Comparison of ENCODE assay signal across 11 cellular contexts in genomic region chr13:20387441-20387971, GRCh38.
DNase-seq lines count a peak whose midpoint lies in the region; ATAC-seq and TF ChIP-seq lines count a peak whose summit lies in the region.
"Had no signal": no experiment of that assay in that cellular context is flagged by ENCODE, and none has a peak within 500 bp of the region (broad histone marks: within the 10 kb centered on the region; RNA-seq: fewer than 3 reads in every experiment).

No MANE protein-coding gene starts in this region.

- H3K27me3 ChIP-seq in left lung = no peaks in the 10 kb centered on the region
- no peaks in the 10 kb centered on the region for H3K27me3 ChIP-seq in transverse colon

- no peaks in the 10 kb centered on the region for H3K27me3 Mint-ChIP-seq in activated T-helper 17 cell treated with anti-CD3 and anti-CD28 coated beads, Interleukin-2, amount 50 U/mL, for 72 hours

- in situ Hi-C loops in transverse colon (cut with MboI; ENCODE audit: low pct_ligation_motif_present in 1 of 4, low pct_unique_long_range_greater_than_20kb in 1 of 4, low sequenced_read_pairs in 3 of 4) = no loop called here

- H3K4me1 ChIP-seq in left lung (no peaks in the 10 kb centered on the region), transverse colon (no peaks in the 10 kb centered on the region)

- no peak overlapping the region for H3K4me3 Mint-ChIP-seq in activated T-helper 17 cell treated with anti-CD3 and anti-CD28 coated beads, Interleukin-2, amount 50 U/mL, for 72 hours
- H3K4me3 Mint-ChIP-seq: CD4-positive, CD25-positive, alpha-beta regulatory T cell had no signal

- intact Hi-C loops in left lung (cut with DNase I) (no loop called here), transverse colon (cut with DNase I; ENCODE audit: low total_unique reads) (no loop called here)

- peak overlapping the region in 1 of 2 donors; percentile 55 for H3K27ac ChIP-seq in left lung
- H3K27ac ChIP-seq in transverse colon = no peak overlapping the region

- no peak for TF ChIP-seq CTCF in left lung (IDR thresholded peaks at IDR 0.05)
- no peak for TF ChIP-seq CTCF in transverse colon (IDR thresholded peaks at IDR 0.05)

- H3K36me3 ChIP-seq in left lung (no peaks in the 10 kb centered on the region), transverse colon (no peaks in the 10 kb centered on the region)

- H3K9me3 ChIP-seq in left lung = peaks cover 0 to 3% of the 10 kb centered on the region in 2 donors
- H3K9me3 ChIP-seq in transverse colon = no peaks in the 10 kb centered on the region

- DNase-seq in ELR (ENCODE audit: low read depth) (peak; percentile 80), LHCN-M2 (ENCODE audit: low read depth) (peak; percentile 13), left lung (no peak), transverse colon (no peak), GOT3 (lab: John Stamatoyannopoulos, UW) (no peak)
- DNase-seq: CD4-positive, CD25-positive, alpha-beta regulatory T cell; NCI-H345; right cardiac atrium had no signal

- H3K36me3 Mint-ChIP-seq in activated T-helper 17 cell treated with anti-CD3 and anti-CD28 coated beads, Interleukin-2, amount 50 U/mL, for 72 hours (ENCODE audit: low read depth) = no peaks in the 10 kb centered on the region
- H3K36me3 Mint-ChIP-seq: CD4-positive, CD25-positive, alpha-beta regulatory T cell had no signal

- H3K9me3 Mint-ChIP-seq in activated T-helper 17 cell treated with anti-CD3 and anti-CD28 coated beads, Interleukin-2, amount 50 U/mL, for 72 hours = no peaks in the 10 kb centered on the region

- 71 to 100% methylated on average over 1 to 8 of the region's 8 CpGs for WGBS in transverse colon (ENCODE audit: low coverage in 1 of 2), 2 donors

- H3K4me3 ChIP-seq in left lung (no peak overlapping the region), transverse colon (no peak overlapping the region)

- ATAC-seq in activated T-helper 17 cell treated with anti-CD3 and anti-CD28 coated beads, Interleukin-2, amount 50 U/mL, for 72 hours (replicated peaks) = peak; percentile 51
- ATAC-seq in left lung (peak; percentile 54), HG02885 (IDR thresholded peaks at IDR 0.05; ENCODE audit: poor library complexity, unreplicated experiment) (no peak), GM19328 (IDR thresholded peaks at IDR 0.05; ENCODE audit: unreplicated experiment) (no peak)
- ATAC-seq: right cardiac atrium had no signal

- TF ChIP-seq POLR2A in transverse colon (IDR thresholded peaks at IDR 0.05) = no peak

- TF ChIP-seq EP300 in transverse colon (IDR thresholded peaks at IDR 0.05; ENCODE audit: low read depth) = no peak

- H3K27ac Mint-ChIP-seq in activated T-helper 17 cell treated with anti-CD3 and anti-CD28 coated beads, Interleukin-2, amount 50 U/mL, for 72 hours = no peak overlapping the region

- H3K4me1 Mint-ChIP-seq in activated T-helper 17 cell treated with anti-CD3 and anti-CD28 coated beads, Interleukin-2, amount 50 U/mL, for 72 hours = peaks cover 6% of the 10 kb centered on the region

Comparison
In these comparisons a context has a peak if more than half of its experiments do, and no peak if none do; other contexts are left out.
1. DNase-seq: peak in ELR (single experiment) and LHCN-M2 (single experiment); none in left lung (0 of 2), transverse colon (single experiment) and GOT3 (single experiment).
2. ATAC-seq: peak in activated T-helper 17 cell treated with anti-CD3 and anti-CD28 coated beads, Interleukin-2, amount 50 U/mL, for 72 hours (single experiment) and left lung (single experiment); none in HG02885 (single experiment) and GM19328 (single experiment).